ENCODE assay signal across 8 cellular contexts in genomic region chr1:81801834-81802531, GRCh38. TPM values are rescaled to one million over a fixed set of nuclear protein-coding genes. Genes with fewer than 3 reads are reported as not detected.
DNase-seq lines count a peak whose midpoint lies in the region; ATAC-seq and TF ChIP-seq lines count a peak whose summit lies in the region.

No MANE protein-coding gene starts in this region.

- intact Hi-C loops in activated CD4-positive, alpha-beta T cell treated with anti-CD3 and anti-CD28 coated beads for 36 hours (cut with DNase I, micrococcal nuclease) = no loop called here
- intact Hi-C loops in natural killer cell (cut with micrococcal nuclease) = no loop called here

- no peaks in the 10 kb centered on the region for H3K36me3 Mint-ChIP-seq in activated CD4-positive, alpha-beta T cell treated with anti-CD3 and anti-CD28 coated beads for 36 hours (ENCODE audit: low read depth)
- no peaks in the 10 kb centered on the region for H3K36me3 Mint-ChIP-seq in natural killer cell

- peak overlapping the region; percentile 82 for H3K27ac ChIP-seq in RWPE1

- peaks cover 48% of the 10 kb centered on the region for H3K27me3 Mint-ChIP-seq in activated CD4-positive, alpha-beta T cell treated with anti-CD3 and anti-CD28 coated beads for 36 hours
- peaks cover 28 to 29% of the 10 kb centered on the region in 2 donors for H3K27me3 Mint-ChIP-seq in natural killer cell (ENCODE audit: low read depth in 2 of 2)

- CTCF ChIA-PET in activated CD4-positive, alpha-beta T cell treated with anti-CD3 and anti-CD28 coated beads for 36 hours (lab: Charles Lee) = no interaction called here
- CTCF ChIA-PET in RWPE1 (lab: Yijun Ruan, JAX) = interaction anchor here (1.4 kb wide), 1 partner anchor 10 kb away, joined by 6 read pairs; no protein-coding TSS in a partner anchor

- H3K4me3 ChIP-seq in fibroblast of pulmonary artery (replicated peaks; ENCODE audit: low read depth, low read length) = peak overlapping the region; percentile 86

- POLR2A ChIA-PET in activated CD4-positive, alpha-beta T cell treated with anti-CD3 and anti-CD28 coated beads for 36 hours (lab: Charles Lee) = no interaction called here
- POLR2A ChIA-PET in RWPE1 (lab: Yijun Ruan, JAX; ENCODE audit: low non-redundant PET) = no interaction called here

- no peak for ATAC-seq in activated CD4-positive, alpha-beta T cell treated with anti-CD3 and anti-CD28 coated beads for 36 hours
- ATAC-seq in omental fat pad (ENCODE audit: low FRiP score) = peak; percentile 21
- ATAC-seq in GM19452 (IDR thresholded peaks at IDR 0.05; ENCODE audit: unreplicated experiment) = no peak
- no peak for ATAC-seq in natural killer cell

- H3K9me3 Mint-ChIP-seq in activated CD4-positive, alpha-beta T cell treated with anti-CD3 and anti-CD28 coated beads for 36 hours (ENCODE audit: low read depth) = no peaks in the 10 kb centered on the region
- peaks cover 0 to 4% of the 10 kb centered on the region in 2 donors for H3K9me3 Mint-ChIP-seq in natural killer cell

- no peak overlapping the region for H3K27ac Mint-ChIP-seq in activated CD4-positive, alpha-beta T cell treated with anti-CD3 and anti-CD28 coated beads for 36 hours
- H3K27ac Mint-ChIP-seq in natural killer cell = no peak overlapping the region

- TF ChIP-seq CTCF in RWPE1 (conservative IDR thresholded peaks at IDR 0.05; ENCODE audit: low read depth) = no peak
- no peak for TF ChIP-seq CTCF in fibroblast of pulmonary artery (IDR thresholded peaks at IDR 0.05; ENCODE audit: low read length, missing control alignments)
- TF ChIP-seq CTCF in omental fat pad (IDR thresholded peaks at IDR 0.05) = no peak
- TF ChIP-seq CTCF in natural killer cell (IDR thresholded peaks at IDR 0.05) = no peak

- no peak overlapping the region for H3K4me3 Mint-ChIP-seq in activated CD4-positive, alpha-beta T cell treated with anti-CD3 and anti-CD28 coated beads for 36 hours
- no peak overlapping the region for H3K4me3 Mint-ChIP-seq in natural killer cell

- peak; percentile 10 for DNase-seq in activated CD4-positive, alpha-beta T cell treated with anti-CD3 and anti-CD28 coated beads for 36 hours
- DNase-seq in activated CD4-positive, alpha-beta T cell treated with anti-CD3 and anti-CD28 coated beads for 4 hours = no peak
- DNase-seq in RWPE1 (ENCODE audit: low spot score) (peak; percentile 22), fibroblast of pulmonary artery (ENCODE audit: low read depth) (peak; percentile 61), omental fat pad (ENCODE audit: low spot score) (no peak), inferior parietal cortex (ENCODE audit: extremely low spot score) (no peak), natural killer cell (no peak)

- H3K4me1 Mint-ChIP-seq in activated CD4-positive, alpha-beta T cell treated with anti-CD3 and anti-CD28 coated beads for 36 hours = peaks cover 2% of the 10 kb centered on the region
- H3K4me1 Mint-ChIP-seq in natural killer cell = no peaks in the 10 kb centered on the region

RNA-seq across cellular contexts. Expression of gene ADGRL2, which starts 1.2 kb away (rescaled TPM):
- total RNA-seq in activated CD4-positive, alpha-beta T cell treated with anti-CD3 and anti-CD28 coated beads for 36 hours = not detected
- total RNA-seq in omental fat pad = 10 to 100 TPM; 50.7 to 72.4 (median 54.2) TPM
- total RNA-seq in natural killer cell = not detected

Comparison
In these comparisons a context has a peak if more than half of its experiments do, and no peak if none do; other contexts are left out.
1. DNase-seq: peak in activated CD4-positive, alpha-beta T cell treated with anti-CD3 and anti-CD28 coated beads for 36 hours (single experiment), RWPE1 (single experiment) and fibroblast of pulmonary artery (single experiment); none in activated CD4-positive, alpha-beta T cell treated with anti-CD3 and anti-CD28 coated beads for 4 hours (0 of 2), omental fat pad (single experiment), inferior parietal cortex (single experiment) and natural killer cell (single experiment).
2. RNA of gene ADGRL2, which starts 1.2 kb away (total RNA-seq): 50.7 to 72.4 TPM in omental fat pad; not detected in activated CD4-positive, alpha-beta T cell treated with anti-CD3 and anti-CD28 coated beads for 36 hours and not detected in natural killer cell; every median in the first group is over 10 times any median in the second.